ENCODE assay signal across 13 cellular contexts in genomic region chr14:104695660-104696000, GRCh38. TPM values are rescaled to one million over a fixed set of nuclear protein-coding genes. Genes with fewer than 3 reads are reported as not detected.
DNase-seq lines count a peak whose midpoint lies in the region; ATAC-seq, FAIRE-seq and TF ChIP-seq lines count a peak whose summit lies in the region.
"Had no signal": no experiment of that assay in that cellular context is flagged by ENCODE, and none has a peak within 500 bp of the region (broad histone marks: within the 10 kb centered on the region; RNA-seq: fewer than 3 reads in every experiment).

No MANE protein-coding gene starts in this region.

- H4K20me1 ChIP-seq in Karpas-422 (ENCODE audit: insufficient read depth, low read depth, low read length): peaks cover 36% of the 10 kb centered on the region; the same call in 1 of the 2 replicates

- no peaks in the 10 kb centered on the region for H3K27me3 Mint-ChIP-seq in activated naive CD4-positive, alpha-beta T cell treated with anti-CD3 and anti-CD28 coated beads, Interleukin-2, amount 10 ng/mL, durations not matched to agents 7 days and 5 days
- H3K27me3 Mint-ChIP-seq in activated CD8-positive, alpha-beta T cell treated with anti-CD3 and anti-CD28 coated beads, Interleukin-2, amount 10 ng/mL, durations not matched to agents 7 days and 5 days (ENCODE audit: low read depth): no peaks in the 10 kb centered on the region

- peaks cover 25% of the 10 kb centered on the region for H3K36me3 Mint-ChIP-seq in activated naive CD4-positive, alpha-beta T cell treated with anti-CD3 and anti-CD28 coated beads, Interleukin-2, amount 10 ng/mL, durations not matched to agents 7 days and 5 days
- peaks cover 35% of the 10 kb centered on the region for H3K36me3 Mint-ChIP-seq in activated CD8-positive, alpha-beta T cell treated with anti-CD3 and anti-CD28 coated beads, Interleukin-2, amount 10 ng/mL, durations not matched to agents 7 days and 5 days (ENCODE audit: low read depth)

- H3K9ac ChIP-seq in Karpas-422 (ENCODE audit: low read length): no peak overlapping the region

- H3K4me2 ChIP-seq in Karpas-422 (ENCODE audit: low read depth, low read length, poor library complexity, severe bottlenecking): no peak overlapping the region

- H3K27ac ChIP-seq in layer of hippocampus (ENCODE audit: low read depth, low read length): peak overlapping the region; percentile 97
- peak overlapping the region; percentile 47 to 71 for H3K27ac ChIP-seq in thoracic aorta
- no peak overlapping the region for H3K27ac ChIP-seq in Karpas-422 (ENCODE audit: low read length)
- H3K27ac ChIP-seq: psoas muscle had no signal

- TF ChIP-seq CTCF in thoracic aorta (IDR thresholded peaks at IDR 0.05): no peak

- H3K4me1 ChIP-seq in thoracic aorta (ENCODE audit: control insufficient read depth in 1 of 2, low read depth in 2 of 2) (peaks cover 71 to 100% of the 10 kb centered on the region in 2 donors), Karpas-422 (ENCODE audit: low read length) (peaks cover under 1% of the 10 kb centered on the region; the same call in 1 of the 2 replicates)

- FAIRE-seq in HTR-8/SVneo (lab: Jason Lieb, UNC): no peak
- FAIRE-seq: bronchial epithelial cell had no signal

- H3K9me3 Mint-ChIP-seq in activated naive CD4-positive, alpha-beta T cell treated with anti-CD3 and anti-CD28 coated beads, Interleukin-2, amount 10 ng/mL, durations not matched to agents 7 days and 5 days: no peaks in the 10 kb centered on the region
- H3K9me3 Mint-ChIP-seq in activated CD8-positive, alpha-beta T cell treated with anti-CD3 and anti-CD28 coated beads, Interleukin-2, amount 10 ng/mL, durations not matched to agents 7 days and 5 days (ENCODE audit: insufficient read depth): no peaks in the 10 kb centered on the region

- ATAC-seq in activated CD8-positive, alpha-beta T cell treated with anti-CD3 and anti-CD28 coated beads, Interleukin-2, amount 10 ng/mL, durations not matched to agents 7 days and 5 days: no peak
- ATAC-seq in thoracic aorta (ENCODE audit: insufficient number of reproducible peaks, low FRiP score, low read depth): no peak

- POLR2A ChIA-PET in activated CD8-positive, alpha-beta T cell treated with anti-CD3 and anti-CD28 coated beads, Interleukin-2, amount 10 ng/mL, durations not matched to agents 7 days and 5 days (lab: Charles Lee): interaction anchor here (1.4 kb wide), 1 partner anchor 57 kb away, joined by 7 read pairs; the partner anchor contains the start of gene SIVA1

- no peak for DNase-seq in activated naive CD4-positive, alpha-beta T cell treated with anti-CD3 and anti-CD28 coated beads, Interleukin-2, amount 10 ng/mL, durations not matched to agents 7 days and 5 days
- no peak for DNase-seq in activated naive CD4-positive, alpha-beta T cell treated with Interleukin-2 at 50 U/mL for 16 hours
- no peak for DNase-seq in activated CD8-positive, alpha-beta T cell treated with anti-CD3 and anti-CD28 coated beads, Interleukin-2, amount 10 ng/mL, durations not matched to agents 7 days and 5 days
- DNase-seq in thoracic aorta (ENCODE audit: low spot score): no peak
- DNase-seq in AG08395 (ENCODE audit: low spot score): no peak
- DNase-seq in HTR-8/SVneo (ENCODE audit: insufficient read length, low spot score): no peak
- DNase-seq in Karpas-422: no peak
- DNase-seq: activated CD4-positive, alpha-beta T cell treated with anti-CD3 and anti-CD28 coated beads, Interleukin-2, amount 50 U/mL, for 4 hours; Kasumi-1; kidney glomerular epithelial cell; psoas muscle had no signal

- peaks cover 62% of the 10 kb centered on the region for H3K4me1 Mint-ChIP-seq in activated naive CD4-positive, alpha-beta T cell treated with anti-CD3 and anti-CD28 coated beads, Interleukin-2, amount 10 ng/mL, durations not matched to agents 7 days and 5 days
- peaks cover 62% of the 10 kb centered on the region for H3K4me1 Mint-ChIP-seq in activated CD8-positive, alpha-beta T cell treated with anti-CD3 and anti-CD28 coated beads, Interleukin-2, amount 10 ng/mL, durations not matched to agents 7 days and 5 days (ENCODE audit: low read depth)

- no peak overlapping the region for H2AFZ ChIP-seq in Karpas-422 (ENCODE audit: low read length)

- peak overlapping the region; percentile 68 for H3K4me3 Mint-ChIP-seq in activated naive CD4-positive, alpha-beta T cell treated with anti-CD3 and anti-CD28 coated beads, Interleukin-2, amount 10 ng/mL, durations not matched to agents 7 days and 5 days
- H3K4me3 Mint-ChIP-seq in activated CD8-positive, alpha-beta T cell treated with anti-CD3 and anti-CD28 coated beads, Interleukin-2, amount 10 ng/mL, durations not matched to agents 7 days and 5 days: peak overlapping the region; percentile 74

- H3K79me2 ChIP-seq in Karpas-422 (ENCODE audit: low read length): no peaks in the 10 kb centered on the region

- H3K4me3 ChIP-seq in thoracic aorta (no peak overlapping the region), Karpas-422 (ENCODE audit: low read length) (no peak overlapping the region)
- H3K4me3 ChIP-seq: psoas muscle had no signal

- H3K27me3 ChIP-seq in layer of hippocampus (ENCODE audit: control insufficient read depth, insufficient read depth, low read length) (no peaks in the 10 kb centered on the region), thoracic aorta (replicated peaks; ENCODE audit: insufficient read depth) (no peaks in the 10 kb centered on the region), Karpas-422 (ENCODE audit: low read length) (no peaks in the 10 kb centered on the region)

- H3K9me2 ChIP-seq in Karpas-422 (replicated peaks; ENCODE audit: insufficient read depth, low read length): no peaks in the 10 kb centered on the region

- peak overlapping the region; percentile 94 for H3K27ac Mint-ChIP-seq in activated naive CD4-positive, alpha-beta T cell treated with anti-CD3 and anti-CD28 coated beads, Interleukin-2, amount 10 ng/mL, durations not matched to agents 7 days and 5 days
- peak overlapping the region; percentile 91 for H3K27ac Mint-ChIP-seq in activated CD8-positive, alpha-beta T cell treated with anti-CD3 and anti-CD28 coated beads, Interleukin-2, amount 10 ng/mL, durations not matched to agents 7 days and 5 days

- CTCF ChIA-PET in activated naive CD4-positive, alpha-beta T cell treated with anti-CD3 and anti-CD28 coated beads, Interleukin-2, amount 10 ng/mL, durations not matched to agents 7 days and 5 days (lab: Charles Lee): no interaction called here
- CTCF ChIA-PET in activated CD8-positive, alpha-beta T cell treated with anti-CD3 and anti-CD28 coated beads, Interleukin-2, amount 10 ng/mL, durations not matched to agents 7 days and 5 days (lab: Charles Lee): interaction anchor here (1.1 to 1.7 kb wide), 2 partner anchors 8 to 28 kb away, joined by 3 to 5 read pairs; no protein-coding TSS in a partner anchor

- no peaks in the 10 kb centered on the region for H3K9me3 ChIP-seq in thoracic aorta
- H3K9me3 ChIP-seq in Karpas-422 (ENCODE audit: low read length): no peaks in the 10 kb centered on the region
- H3K9me3 ChIP-seq: psoas muscle had no signal

- H3K36me3 ChIP-seq in thoracic aorta (no peaks in the 10 kb centered on the region), Karpas-422 (ENCODE audit: insufficient read depth, low read length) (no peaks in the 10 kb centered on the region)

RNA-seq across cellular contexts. Expression of gene INF2, which starts 6.2 kb away (rescaled TPM):
- 100 to 1,000 TPM; 155 to 159 TPM for total RNA-seq in activated CD8-positive, alpha-beta T cell treated with anti-CD3 and anti-CD28 coated beads, Interleukin-2, amount 10 ng/mL, durations not matched to agents 7 days and 5 days
- 100 to 1,000 TPM; 124 to 162 TPM for total RNA-seq in thoracic aorta
- 2.3 and 4.4 TPM in 2 replicates for total RNA-seq in Karpas-422 (2014; rRNA removed; shearing (Covaris generic); ENCODE audit: low replicate concordance)

RNA-seq across cellular contexts. Expression of gene ADSS1, which starts 28.4 kb away (rescaled TPM):
- total RNA-seq in activated CD8-positive, alpha-beta T cell treated with anti-CD3 and anti-CD28 coated beads, Interleukin-2, amount 10 ng/mL, durations not matched to agents 7 days and 5 days: 1 to 10 TPM; 1.8 TPM
- total RNA-seq in thoracic aorta: 10 to 100 TPM; 30.8 to 87.3 TPM
- total RNA-seq in Karpas-422 (2014; rRNA removed; shearing (Covaris generic); ENCODE audit: low replicate concordance): 2.8 and 5.3 TPM in 2 replicates

RNA-seq across cellular contexts. Expression of gene SIVA1, which starts 57.3 kb away (rescaled TPM):
- 100 to 1,000 TPM; 175 to 186 TPM for total RNA-seq in activated CD8-positive, alpha-beta T cell treated with anti-CD3 and anti-CD28 coated beads, Interleukin-2, amount 10 ng/mL, durations not matched to agents 7 days and 5 days
- 100 to 1,000 TPM; 218 to 320 TPM for total RNA-seq in thoracic aorta
- total RNA-seq in Karpas-422 (2014; rRNA removed; shearing (Covaris generic); ENCODE audit: low replicate concordance): 68.1 and 212 TPM in 2 replicates

Comparison
In these comparisons a context has a peak if more than half of its experiments do, and no peak if none do; other contexts are left out.
1. RNA of gene INF2, which starts 6.2 kb away (total RNA-seq): 124 to 162 TPM in thoracic aorta and 155 to 159 TPM in activated CD8-positive, alpha-beta T cell treated with anti-CD3 and anti-CD28 coated beads, Interleukin-2, amount 10 ng/mL, durations not matched to agents 7 days and 5 days; 2.3 to 4.4 TPM in Karpas-422; every median in the first group is over 10 times any median in the second.